ENCODE assay signal across 1 cellular context in the genomic region with DNA sequence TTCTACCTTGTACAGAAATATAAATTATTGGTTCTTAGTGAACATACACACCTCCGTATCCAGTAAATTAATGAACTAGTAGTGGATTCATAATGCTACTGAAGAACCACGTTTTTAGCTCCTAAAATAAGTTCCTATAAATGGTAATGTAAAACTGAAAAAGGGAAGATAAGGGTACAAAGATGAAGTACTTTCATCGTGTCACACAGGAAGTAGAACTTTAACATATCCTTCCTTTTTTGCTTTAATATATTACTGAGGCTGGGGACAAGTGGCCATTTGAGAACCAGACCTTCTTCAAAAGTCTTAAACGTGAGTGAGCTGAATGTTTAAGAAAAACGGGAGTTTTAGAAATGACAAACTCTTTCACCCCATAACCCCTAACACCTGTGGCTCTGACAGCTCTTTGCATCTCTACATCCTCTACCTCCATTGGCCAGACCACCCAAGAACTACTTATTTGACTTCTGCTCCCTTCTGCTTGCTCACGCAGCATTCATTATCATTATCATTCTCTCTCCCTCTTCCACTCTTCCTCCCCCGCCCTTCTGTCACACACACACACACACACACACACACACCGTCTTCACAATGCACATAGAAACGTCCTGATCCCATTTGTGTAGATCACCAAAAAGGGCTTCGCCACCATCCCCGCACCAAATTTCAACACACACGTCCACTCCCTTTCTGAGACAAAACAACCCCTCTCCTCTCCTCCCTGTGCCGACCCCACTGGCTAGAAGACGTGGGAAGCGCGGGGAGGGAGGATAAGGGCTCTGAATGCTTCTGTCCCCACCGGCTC.
TF ChIP-seq lines count a peak whose summit lies in the region.

No MANE protein-coding gene starts in this region.

TF ChIP-seq in GM23338, 12 proteins besides CTCF, POLR2A, EP300 and RAD21 (continued from another document):
- TF ChIP-seq, protein P1, sequence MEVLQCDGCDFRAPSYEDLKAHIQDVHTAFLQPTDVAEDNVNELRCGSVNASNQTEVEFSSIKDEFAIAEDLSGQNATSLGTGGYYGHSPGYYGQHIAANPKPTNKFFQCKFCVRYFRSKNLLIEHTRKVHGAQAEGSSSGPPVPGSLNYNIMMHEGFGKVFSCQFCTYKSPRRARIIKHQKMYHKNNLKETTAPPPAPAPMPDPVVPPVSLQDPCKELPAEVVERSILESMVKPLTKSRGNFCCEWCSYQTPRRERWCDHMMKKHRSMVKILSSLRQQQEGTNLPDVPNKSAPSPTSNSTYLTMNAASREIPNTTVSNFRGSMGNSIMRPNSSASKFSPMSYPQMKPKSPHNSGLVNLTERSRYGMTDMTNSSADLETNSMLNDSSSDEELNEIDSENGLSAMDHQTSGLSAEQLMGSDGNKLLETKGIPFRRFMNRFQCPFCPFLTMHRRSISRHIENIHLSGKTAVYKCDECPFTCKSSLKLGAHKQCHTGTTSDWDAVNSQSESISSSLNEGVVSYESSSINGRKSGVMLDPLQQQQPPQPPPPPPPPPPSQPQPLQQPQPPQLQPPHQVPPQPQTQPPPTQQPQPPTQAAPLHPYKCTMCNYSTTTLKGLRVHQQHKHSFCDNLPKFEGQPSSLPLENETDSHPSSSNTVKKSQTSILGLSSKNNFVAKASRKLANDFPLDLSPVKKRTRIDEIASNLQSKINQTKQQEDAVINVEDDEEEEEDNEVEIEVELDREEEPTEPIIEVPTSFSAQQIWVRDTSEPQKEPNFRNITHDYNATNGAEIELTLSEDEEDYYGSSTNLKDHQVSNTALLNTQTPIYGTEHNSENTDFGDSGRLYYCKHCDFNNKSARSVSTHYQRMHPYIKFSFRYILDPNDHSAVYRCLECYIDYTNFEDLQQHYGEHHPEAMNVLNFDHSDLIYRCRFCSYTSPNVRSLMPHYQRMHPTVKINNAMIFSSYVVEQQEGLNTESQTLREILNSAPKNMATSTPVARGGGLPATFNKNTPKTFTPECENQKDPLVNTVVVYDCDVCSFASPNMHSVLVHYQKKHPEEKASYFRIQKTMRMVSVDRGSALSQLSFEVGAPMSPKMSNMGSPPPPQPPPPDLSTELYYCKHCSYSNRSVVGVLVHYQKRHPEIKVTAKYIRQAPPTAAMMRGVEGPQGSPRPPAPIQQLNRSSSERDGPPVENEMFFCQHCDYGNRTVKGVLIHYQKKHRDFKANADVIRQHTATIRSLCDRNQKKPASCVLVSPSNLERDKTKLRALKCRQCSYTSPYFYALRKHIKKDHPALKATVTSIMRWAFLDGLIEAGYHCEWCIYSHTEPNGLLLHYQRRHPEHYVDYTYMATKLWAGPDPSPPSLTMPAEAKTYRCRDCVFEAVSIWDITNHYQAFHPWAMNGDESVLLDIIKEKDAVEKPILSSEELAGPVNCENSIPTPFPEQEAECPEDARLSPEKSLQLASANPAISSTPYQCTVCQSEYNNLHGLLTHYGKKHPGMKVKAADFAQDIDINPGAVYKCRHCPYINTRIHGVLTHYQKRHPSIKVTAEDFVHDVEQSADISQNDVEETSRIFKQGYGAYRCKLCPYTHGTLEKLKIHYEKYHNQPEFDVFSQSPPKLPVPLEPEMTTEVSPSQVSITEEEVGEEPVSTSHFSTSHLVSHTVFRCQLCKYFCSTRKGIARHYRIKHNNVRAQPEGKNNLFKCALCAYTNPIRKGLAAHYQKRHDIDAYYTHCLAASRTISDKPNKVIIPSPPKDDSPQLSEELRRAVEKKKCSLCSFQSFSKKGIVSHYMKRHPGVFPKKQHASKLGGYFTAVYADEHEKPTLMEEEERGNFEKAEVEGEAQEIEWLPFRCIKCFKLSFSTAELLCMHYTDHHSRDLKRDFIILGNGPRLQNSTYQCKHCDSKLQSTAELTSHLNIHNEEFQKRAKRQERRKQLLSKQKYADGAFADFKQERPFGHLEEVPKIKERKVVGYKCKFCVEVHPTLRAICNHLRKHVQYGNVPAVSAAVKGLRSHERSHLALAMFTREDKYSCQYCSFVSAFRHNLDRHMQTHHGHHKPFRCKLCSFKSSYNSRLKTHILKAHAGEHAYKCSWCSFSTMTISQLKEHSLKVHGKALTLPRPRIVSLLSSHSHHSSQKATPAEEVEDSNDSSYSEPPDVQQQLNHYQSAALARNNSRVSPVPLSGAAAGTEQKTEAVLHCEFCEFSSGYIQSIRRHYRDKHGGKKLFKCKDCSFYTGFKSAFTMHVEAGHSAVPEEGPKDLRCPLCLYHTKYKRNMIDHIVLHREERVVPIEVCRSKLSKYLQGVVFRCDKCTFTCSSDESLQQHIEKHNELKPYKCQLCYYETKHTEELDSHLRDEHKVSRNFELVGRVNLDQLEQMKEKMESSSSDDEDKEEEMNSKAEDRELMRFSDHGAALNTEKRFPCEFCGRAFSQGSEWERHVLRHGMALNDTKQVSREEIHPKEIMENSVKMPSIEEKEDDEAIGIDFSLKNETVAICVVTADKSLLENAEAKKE (CRISPR knock-in tag; IDR thresholded peaks at IDR 0.05): no peak
- TF ChIP-seq, protein P2, sequence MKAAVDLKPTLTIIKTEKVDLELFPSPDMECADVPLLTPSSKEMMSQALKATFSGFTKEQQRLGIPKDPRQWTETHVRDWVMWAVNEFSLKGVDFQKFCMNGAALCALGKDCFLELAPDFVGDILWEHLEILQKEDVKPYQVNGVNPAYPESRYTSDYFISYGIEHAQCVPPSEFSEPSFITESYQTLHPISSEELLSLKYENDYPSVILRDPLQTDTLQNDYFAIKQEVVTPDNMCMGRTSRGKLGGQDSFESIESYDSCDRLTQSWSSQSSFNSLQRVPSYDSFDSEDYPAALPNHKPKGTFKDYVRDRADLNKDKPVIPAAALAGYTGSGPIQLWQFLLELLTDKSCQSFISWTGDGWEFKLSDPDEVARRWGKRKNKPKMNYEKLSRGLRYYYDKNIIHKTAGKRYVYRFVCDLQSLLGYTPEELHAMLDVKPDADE (IDR thresholded peaks at IDR 0.05): no peak
- TF ChIP-seq POLR2AphosphoS5 (IDR thresholded peaks at IDR 0.05; ENCODE audit: low read depth) (no peak), EZH2phosphoT487 (IDR thresholded peaks at IDR 0.05; ENCODE audit: unreplicated experiment) (no peak), CREB1 (CRISPR knock-in tag; IDR thresholded peaks at IDR 0.05; ENCODE audit: low read depth) (no peak), JUNB (IDR thresholded peaks at IDR 0.05; ENCODE audit: unreplicated experiment) (no peak), STAT1 (IDR thresholded peaks at IDR 0.05; ENCODE audit: unreplicated experiment) (no peak)
TF ChIP-seq in GM23338: peak in this region for 0.
